ENCODE assay signal across 1 cellular context in the genomic region with DNA sequence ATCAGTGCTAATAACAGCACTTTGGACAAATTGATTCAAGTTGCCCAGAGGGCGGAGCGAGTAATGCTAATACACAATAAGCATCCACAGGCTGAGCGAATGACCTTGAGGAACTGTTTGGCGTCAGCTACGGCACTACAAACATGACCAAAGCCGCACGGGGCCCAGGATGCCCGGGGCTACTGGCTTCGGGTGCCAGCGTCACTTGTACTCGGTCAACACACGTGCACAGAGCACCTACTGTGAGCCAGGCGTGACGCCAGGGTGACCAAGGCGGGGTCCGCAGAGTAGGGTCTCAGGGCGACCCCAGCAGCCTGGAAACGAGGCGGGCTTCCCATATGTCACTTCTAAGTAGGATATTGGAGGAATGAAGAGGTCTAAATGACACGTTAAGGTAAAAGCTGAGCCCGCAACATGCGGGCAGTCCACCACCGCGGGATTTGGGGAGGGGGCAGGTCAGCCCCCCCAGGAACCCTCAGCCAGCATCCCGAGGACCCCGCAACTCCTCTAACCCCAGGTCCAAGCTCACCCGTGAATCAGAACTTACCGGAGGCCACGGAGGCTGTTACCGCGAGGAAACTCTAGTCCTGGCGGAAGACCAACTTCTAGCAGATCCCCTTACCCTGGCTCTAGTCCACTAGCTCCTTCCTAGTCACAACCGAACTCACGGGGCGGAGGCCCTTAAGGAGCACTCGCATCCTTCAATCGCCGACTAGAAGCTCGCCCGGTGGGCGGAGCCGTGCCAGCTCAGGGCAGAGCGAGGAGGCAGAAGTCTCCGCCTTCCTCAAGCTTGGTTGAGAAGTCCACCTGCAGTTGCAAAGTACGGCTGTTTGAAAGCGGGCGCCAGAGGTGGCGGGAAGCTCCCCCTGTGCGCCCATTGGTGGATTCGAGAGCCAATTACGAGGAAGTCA.
A peak's percentile ranks its signal among the peaks of the same experiment; 100 is the strongest.
TF ChIP-seq lines count a peak whose summit lies in the region.

A gene with protein sequence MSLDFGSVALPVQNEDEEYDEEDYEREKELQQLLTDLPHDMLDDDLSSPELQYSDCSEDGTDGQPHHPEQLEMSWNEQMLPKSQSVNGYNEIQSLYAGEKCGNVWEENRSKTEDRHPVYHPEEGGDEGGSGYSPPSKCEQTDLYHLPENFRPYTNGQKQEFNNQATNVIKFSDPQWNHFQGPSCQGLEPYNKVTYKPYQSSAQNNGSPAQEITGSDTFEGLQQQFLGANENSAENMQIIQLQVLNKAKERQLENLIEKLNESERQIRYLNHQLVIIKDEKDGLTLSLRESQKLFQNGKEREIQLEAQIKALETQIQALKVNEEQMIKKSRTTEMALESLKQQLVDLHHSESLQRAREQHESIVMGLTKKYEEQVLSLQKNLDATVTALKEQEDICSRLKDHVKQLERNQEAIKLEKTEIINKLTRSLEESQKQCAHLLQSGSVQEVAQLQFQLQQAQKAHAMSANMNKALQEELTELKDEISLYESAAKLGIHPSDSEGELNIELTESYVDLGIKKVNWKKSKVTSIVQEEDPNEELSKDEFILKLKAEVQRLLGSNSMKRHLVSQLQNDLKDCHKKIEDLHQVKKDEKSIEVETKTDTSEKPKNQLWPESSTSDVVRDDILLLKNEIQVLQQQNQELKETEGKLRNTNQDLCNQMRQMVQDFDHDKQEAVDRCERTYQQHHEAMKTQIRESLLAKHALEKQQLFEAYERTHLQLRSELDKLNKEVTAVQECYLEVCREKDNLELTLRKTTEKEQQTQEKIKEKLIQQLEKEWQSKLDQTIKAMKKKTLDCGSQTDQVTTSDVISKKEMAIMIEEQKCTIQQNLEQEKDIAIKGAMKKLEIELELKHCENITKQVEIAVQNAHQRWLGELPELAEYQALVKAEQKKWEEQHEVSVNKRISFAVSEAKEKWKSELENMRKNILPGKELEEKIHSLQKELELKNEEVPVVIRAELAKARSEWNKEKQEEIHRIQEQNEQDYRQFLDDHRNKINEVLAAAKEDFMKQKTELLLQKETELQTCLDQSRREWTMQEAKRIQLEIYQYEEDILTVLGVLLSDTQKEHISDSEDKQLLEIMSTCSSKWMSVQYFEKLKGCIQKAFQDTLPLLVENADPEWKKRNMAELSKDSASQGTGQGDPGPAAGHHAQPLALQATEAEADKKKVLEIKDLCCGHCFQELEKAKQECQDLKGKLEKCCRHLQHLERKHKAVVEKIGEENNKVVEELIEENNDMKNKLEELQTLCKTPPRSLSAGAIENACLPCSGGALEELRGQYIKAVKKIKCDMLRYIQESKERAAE (N-terminal part only) (minus strand): TSS at position 656 of the 911 bp plus-strand sequence. CDS start 5,420 bp downstream, outside the sequence.

TF ChIP-seq in HepG2, 621 proteins besides CTCF, POLR2A, EP300 and RAD21 (continued from another document and continues in another):
- TF ChIP-seq, protein P1, sequence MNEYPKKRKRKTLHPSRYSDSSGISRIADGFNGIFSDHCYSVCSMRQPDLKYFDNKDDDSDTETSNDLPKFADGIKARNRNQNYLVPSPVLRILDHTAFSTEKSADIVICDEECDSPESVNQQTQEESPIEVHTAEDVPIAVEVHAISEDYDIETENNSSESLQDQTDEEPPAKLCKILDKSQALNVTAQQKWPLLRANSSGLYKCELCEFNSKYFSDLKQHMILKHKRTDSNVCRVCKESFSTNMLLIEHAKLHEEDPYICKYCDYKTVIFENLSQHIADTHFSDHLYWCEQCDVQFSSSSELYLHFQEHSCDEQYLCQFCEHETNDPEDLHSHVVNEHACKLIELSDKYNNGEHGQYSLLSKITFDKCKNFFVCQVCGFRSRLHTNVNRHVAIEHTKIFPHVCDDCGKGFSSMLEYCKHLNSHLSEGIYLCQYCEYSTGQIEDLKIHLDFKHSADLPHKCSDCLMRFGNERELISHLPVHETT (CRISPR knock-in tag; conservative IDR thresholded peaks at IDR 0.05), result no peak
- TF ChIP-seq CAMTA2 (CRISPR knock-in tag; IDR thresholded peaks at IDR 0.05; ENCODE audit: borderline replicate concordance), result no peak
- no peak for TF ChIP-seq ZNF33A (CRISPR knock-in tag; IDR thresholded peaks at IDR 0.05; ENCODE audit: borderline replicate concordance)
- TF ChIP-seq HNRNPLL (IDR thresholded peaks at IDR 0.05; ENCODE audit: low read depth, low read length, poor library complexity, severe bottlenecking), result peak; percentile 79
- TF ChIP-seq ZSCAN22 (CRISPR knock-in tag; IDR thresholded peaks at IDR 0.05), result no peak
- TF ChIP-seq SRSF4 (IDR thresholded peaks at IDR 0.05; ENCODE audit: low read depth, low read length, poor library complexity, severe bottlenecking), result no peak
- TF ChIP-seq SP1 (IDR thresholded peaks at IDR 0.05), result no peak
- TF ChIP-seq SP1 (CRISPR knock-in tag; IDR thresholded peaks at IDR 0.05), result peak; percentile 89
- TF ChIP-seq SIX1 (CRISPR knock-in tag; IDR thresholded peaks at IDR 0.05; ENCODE audit: borderline replicate concordance), result no peak
- no peak for TF ChIP-seq MYNN (CRISPR knock-in tag; IDR thresholded peaks at IDR 0.05; ENCODE audit: low read depth)
- no peak for TF ChIP-seq ZNF775 (CRISPR knock-in tag; IDR thresholded peaks at IDR 0.05; ENCODE audit: borderline replicate concordance)
- TF ChIP-seq, protein P2, sequence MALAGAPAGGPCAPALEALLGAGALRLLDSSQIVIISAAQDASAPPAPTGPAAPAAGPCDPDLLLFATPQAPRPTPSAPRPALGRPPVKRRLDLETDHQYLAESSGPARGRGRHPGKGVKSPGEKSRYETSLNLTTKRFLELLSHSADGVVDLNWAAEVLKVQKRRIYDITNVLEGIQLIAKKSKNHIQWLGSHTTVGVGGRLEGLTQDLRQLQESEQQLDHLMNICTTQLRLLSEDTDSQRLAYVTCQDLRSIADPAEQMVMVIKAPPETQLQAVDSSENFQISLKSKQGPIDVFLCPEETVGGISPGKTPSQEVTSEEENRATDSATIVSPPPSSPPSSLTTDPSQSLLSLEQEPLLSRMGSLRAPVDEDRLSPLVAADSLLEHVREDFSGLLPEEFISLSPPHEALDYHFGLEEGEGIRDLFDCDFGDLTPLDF (CRISPR knock-in tag; IDR thresholded peaks at IDR 0.05), result peak; percentile 99
- TF ChIP-seq, protein P3, sequence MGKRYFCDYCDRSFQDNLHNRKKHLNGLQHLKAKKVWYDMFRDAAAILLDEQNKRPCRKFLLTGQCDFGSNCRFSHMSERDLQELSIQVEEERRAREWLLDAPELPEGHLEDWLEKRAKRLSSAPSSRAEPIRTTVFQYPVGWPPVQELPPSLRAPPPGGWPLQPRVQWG (CRISPR knock-in tag; IDR thresholded peaks at IDR 0.05; ENCODE audit: borderline replicate concordance, low read depth), result no peak
- TF ChIP-seq, protein P4, sequence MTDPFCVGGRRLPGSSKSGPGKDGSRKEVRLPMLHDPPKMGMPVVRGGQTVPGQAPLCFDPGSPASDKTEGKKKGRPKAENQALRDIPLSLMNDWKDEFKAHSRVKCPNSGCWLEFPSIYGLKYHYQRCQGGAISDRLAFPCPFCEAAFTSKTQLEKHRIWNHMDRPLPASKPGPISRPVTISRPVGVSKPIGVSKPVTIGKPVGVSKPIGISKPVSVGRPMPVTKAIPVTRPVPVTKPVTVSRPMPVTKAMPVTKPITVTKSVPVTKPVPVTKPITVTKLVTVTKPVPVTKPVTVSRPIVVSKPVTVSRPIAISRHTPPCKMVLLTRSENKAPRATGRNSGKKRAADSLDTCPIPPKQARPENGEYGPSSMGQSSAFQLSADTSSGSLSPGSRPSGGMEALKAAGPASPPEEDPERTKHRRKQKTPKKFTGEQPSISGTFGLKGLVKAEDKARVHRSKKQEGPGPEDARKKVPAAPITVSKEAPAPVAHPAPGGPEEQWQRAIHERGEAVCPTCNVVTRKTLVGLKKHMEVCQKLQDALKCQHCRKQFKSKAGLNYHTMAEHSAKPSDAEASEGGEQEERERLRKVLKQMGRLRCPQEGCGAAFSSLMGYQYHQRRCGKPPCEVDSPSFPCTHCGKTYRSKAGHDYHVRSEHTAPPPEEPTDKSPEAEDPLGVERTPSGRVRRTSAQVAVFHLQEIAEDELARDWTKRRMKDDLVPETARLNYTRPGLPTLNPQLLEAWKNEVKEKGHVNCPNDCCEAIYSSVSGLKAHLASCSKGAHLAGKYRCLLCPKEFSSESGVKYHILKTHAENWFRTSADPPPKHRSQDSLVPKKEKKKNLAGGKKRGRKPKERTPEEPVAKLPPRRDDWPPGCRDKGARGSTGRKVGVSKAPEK (CRISPR knock-in tag; IDR thresholded peaks at IDR 0.05; ENCODE audit: borderline replicate concordance), result no peak
- TF ChIP-seq JARID2 (CRISPR knock-in tag; IDR thresholded peaks at IDR 0.05; ENCODE audit: insufficient replicate concordance), result no peak
- no peak for TF ChIP-seq CC2D1A (CRISPR knock-in tag; IDR thresholded peaks at IDR 0.05)
- TF ChIP-seq SIX4 (CRISPR knock-in tag; IDR thresholded peaks at IDR 0.05), result no peak
- no peak for TF ChIP-seq ZNF678 (CRISPR knock-in tag; IDR thresholded peaks at IDR 0.05)
- no peak for TF ChIP-seq DPF2 (CRISPR knock-in tag; IDR thresholded peaks at IDR 0.05; ENCODE audit: borderline replicate concordance, low read depth)
- peak; percentile 26; the same call in 1 of the 2 replicates for TF ChIP-seq NKX3-1 (CRISPR knock-in tag; IDR thresholded peaks at IDR 0.05)
- TF ChIP-seq ZNF354B (CRISPR knock-in tag; IDR thresholded peaks at IDR 0.05), result no peak
- TF ChIP-seq PLRG1 (conservative IDR thresholded peaks at IDR 0.05), result no peak
- TF ChIP-seq ELF1 (CRISPR knock-in tag; IDR thresholded peaks at IDR 0.05), result peak; percentile 83
- no peak for TF ChIP-seq ZFP36 (IDR thresholded peaks at IDR 0.05; ENCODE audit: borderline replicate concordance, low read depth, low read length, partially characterized antibody)
- TF ChIP-seq NCOA5 (CRISPR knock-in tag; IDR thresholded peaks at IDR 0.05), result no peak
- TF ChIP-seq, protein P5, sequence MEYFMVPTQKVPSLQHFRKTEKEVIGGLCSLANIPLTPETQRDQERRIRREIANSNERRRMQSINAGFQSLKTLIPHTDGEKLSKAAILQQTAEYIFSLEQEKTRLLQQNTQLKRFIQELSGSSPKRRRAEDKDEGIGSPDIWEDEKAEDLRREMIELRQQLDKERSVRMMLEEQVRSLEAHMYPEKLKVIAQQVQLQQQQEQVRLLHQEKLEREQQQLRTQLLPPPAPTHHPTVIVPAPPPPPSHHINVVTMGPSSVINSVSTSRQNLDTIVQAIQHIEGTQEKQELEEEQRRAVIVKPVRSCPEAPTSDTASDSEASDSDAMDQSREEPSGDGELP (IDR thresholded peaks at IDR 0.05; ENCODE audit: borderline replicate concordance, low read depth), result peak; percentile 41; the same call in 1 of the 2 replicates
- peak; percentile 63 for TF ChIP-seq MYC (CRISPR knock-in tag; IDR thresholded peaks at IDR 0.05; ENCODE audit: borderline replicate concordance)
- TF ChIP-seq MAFK (conservative IDR thresholded peaks at IDR 0.05 in 1 of 2, IDR thresholded peaks at IDR 0.05 in 1 of 2; ENCODE audit: low read length in 2 of 2), result no peak
- TF ChIP-seq SOX5 (CRISPR knock-in tag; IDR thresholded peaks at IDR 0.05; ENCODE audit: borderline replicate concordance), result no peak
- TF ChIP-seq ASH2L (IDR thresholded peaks at IDR 0.05; ENCODE audit: insufficient read length, low read depth, low read length), result peak; percentile 18
- TF ChIP-seq ZNF546 (CRISPR knock-in tag; conservative IDR thresholded peaks at IDR 0.05), result no peak
- TF ChIP-seq, protein P6, sequence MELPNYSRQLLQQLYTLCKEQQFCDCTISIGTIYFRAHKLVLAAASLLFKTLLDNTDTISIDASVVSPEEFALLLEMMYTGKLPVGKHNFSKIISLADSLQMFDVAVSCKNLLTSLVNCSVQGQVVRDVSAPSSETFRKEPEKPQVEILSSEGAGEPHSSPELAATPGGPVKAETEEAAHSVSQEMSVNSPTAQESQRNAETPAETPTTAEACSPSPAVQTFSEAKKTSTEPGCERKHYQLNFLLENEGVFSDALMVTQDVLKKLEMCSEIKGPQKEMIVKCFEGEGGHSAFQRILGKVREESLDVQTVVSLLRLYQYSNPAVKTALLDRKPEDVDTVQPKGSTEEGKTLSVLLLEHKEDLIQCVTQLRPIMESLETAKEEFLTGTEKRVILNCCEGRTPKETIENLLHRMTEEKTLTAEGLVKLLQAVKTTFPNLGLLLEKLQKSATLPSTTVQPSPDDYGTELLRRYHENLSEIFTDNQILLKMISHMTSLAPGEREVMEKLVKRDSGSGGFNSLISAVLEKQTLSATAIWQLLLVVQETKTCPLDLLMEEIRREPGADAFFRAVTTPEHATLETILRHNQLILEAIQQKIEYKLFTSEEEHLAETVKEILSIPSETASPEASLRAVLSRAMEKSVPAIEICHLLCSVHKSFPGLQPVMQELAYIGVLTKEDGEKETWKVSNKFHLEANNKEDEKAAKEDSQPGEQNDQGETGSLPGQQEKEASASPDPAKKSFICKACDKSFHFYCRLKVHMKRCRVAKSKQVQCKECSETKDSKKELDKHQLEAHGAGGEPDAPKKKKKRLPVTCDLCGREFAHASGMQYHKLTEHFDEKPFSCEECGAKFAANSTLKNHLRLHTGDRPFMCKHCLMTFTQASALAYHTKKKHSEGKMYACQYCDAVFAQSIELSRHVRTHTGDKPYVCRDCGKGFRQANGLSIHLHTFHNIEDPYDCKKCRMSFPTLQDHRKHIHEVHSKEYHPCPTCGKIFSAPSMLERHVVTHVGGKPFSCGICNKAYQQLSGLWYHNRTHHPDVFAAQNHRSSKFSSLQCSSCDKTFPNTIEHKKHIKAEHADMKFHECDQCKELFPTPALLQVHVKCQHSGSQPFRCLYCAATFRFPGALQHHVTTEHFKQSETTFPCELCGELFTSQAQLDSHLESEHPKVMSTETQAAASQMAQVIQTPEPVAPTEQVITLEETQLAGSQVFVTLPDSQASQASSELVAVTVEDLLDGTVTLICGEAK (IDR thresholded peaks at IDR 0.05), result no peak
- TF ChIP-seq, protein P6 (CRISPR knock-in tag; IDR thresholded peaks at IDR 0.05), result 0 out of 2 replicates have a peak, but pooled peaks have one; percentile 20
